Comparison of ENCODE assay signal across 17 cellular contexts in genomic region chr7:111126987-111127386, GRCh38. TPM values are rescaled to one million over a fixed set of nuclear protein-coding genes. Genes with fewer than 3 reads are reported as not detected.
A peak's percentile ranks its signal among the peaks of the same experiment; 100 is the strongest.
DNase-seq lines count a peak whose midpoint lies in the region; ATAC-seq, FAIRE-seq and TF ChIP-seq lines count a peak whose summit lies in the region.
"Had no signal": no experiment of that assay in that cellular context is flagged by ENCODE, and none has a peak within 500 bp of the region (broad histone marks: within the 10 kb centered on the region; RNA-seq: fewer than 3 reads in every experiment).

No MANE protein-coding gene starts in this region.

- TF ChIP-seq CTCF in GM12878 (IDR thresholded peaks at IDR 0.05 in 2 of 3, conservative IDR thresholded peaks at IDR 0.05 in 1 of 3; ENCODE audit: control insufficient read depth in 2 of 3, extremely low read depth in 1 of 3, insufficient read depth in 1 of 3, low read depth in 3 of 3, low read length in 3 of 3) (no peak), WERI-Rb-1 (IDR thresholded peaks at IDR 0.05; ENCODE audit: low read depth, low read length) (no peak)

- H3K4me2 ChIP-seq in GM12878 (ENCODE audit: control insufficient read depth, insufficient read depth) = no peak overlapping the region
- H3K4me2 ChIP-seq: BLaER1 treated with 17β-estradiol and CSF1 and Interleukin-3, amounts not matched to agents 10 nM and 100 nM had no signal

- no peaks in the 10 kb centered on the region for H3K79me2 ChIP-seq in GM12878 (ENCODE audit: control insufficient read depth, insufficient read depth, low read length)

- H3K9me3 ChIP-seq in GM12878 (replicated peaks; ENCODE audit: control insufficient read depth, insufficient read depth, low read length) = no peaks in the 10 kb centered on the region
- no peaks in the 10 kb centered on the region for H3K9me3 ChIP-seq in WERI-Rb-1 (ENCODE audit: severe bottlenecking)
- H3K9me3 ChIP-seq: BLaER1 treated with 17β-estradiol and CSF1 and Interleukin-3, amounts not matched to agents 10 nM and 100 nM; heart right ventricle; lower lobe of right lung; SJCRH30; uterus had no signal

- no peak overlapping the region for H2AFZ ChIP-seq in GM12878 (ENCODE audit: control insufficient read depth, low read depth, low read length)

- H3K27ac ChIP-seq in GM12878 (ENCODE audit: control insufficient read depth, insufficient read depth) = no peak overlapping the region
- H3K27ac ChIP-seq in WERI-Rb-1 = no peak overlapping the region
- H3K27ac ChIP-seq: BLaER1 treated with 17β-estradiol and CSF1 and Interleukin-3, amounts not matched to agents 10 nM and 100 nM; heart right ventricle; lower lobe of right lung; SJCRH30; uterus had no signal

- no peaks in the 10 kb centered on the region for H4K20me1 ChIP-seq in GM12878 (ENCODE audit: control insufficient read depth, insufficient read depth)
- H4K20me1 ChIP-seq: BLaER1 treated with 17β-estradiol and CSF1 and Interleukin-3, amounts not matched to agents 10 nM and 100 nM had no signal

- DNase-seq in ELR (ENCODE audit: low read depth) (peak; percentile 54), NCI-H226 (peak; percentile 58), GM12878 (ENCODE audit: low read depth, low spot score) (no peak), kidney tubule cell (ENCODE audit: low spot score) (peak; percentile 9), WERI-Rb-1 (no peak), T1000 (lab: John Stamatoyannopoulos, UW) (no peak)
- DNase-seq: activated naive CD4-positive, alpha-beta T cell; heart right ventricle; lower lobe of right lung; MM.1S; SJCRH30; stimulated activated naive CD8-positive, alpha-beta T cell treated with anti-CD3 and anti-CD28 coated beads, Interleukin-15, Interleukin-2, amounts not matched to agents 100 U/mL and 50 U/mL, for 24 hours; uterus had no signal

- WGBS in GM12878 (ENCODE audit: insufficient coverage, insufficient replicate concordance, low lambda C conversion rate, missing lambda C conversion rate) = 66% methylated on average over 3 of the region's 3 CpGs

- no peak for TF ChIP-seq POLR2A in GM12878 (IDR thresholded peaks at IDR 0.05; ENCODE audit: low read depth, low read length)

- RAD21 ChIA-PET in GM12878 (lab: Charles Lee; ENCODE audit: unreplicated experiment) = interaction anchor here (0.7 kb wide), 1 partner anchor 11 kb away, joined by 5 read pairs; no protein-coding TSS in a partner anchor

- intact Hi-C loops in GM12878 (cut with micrococcal nuclease; ENCODE audit: unreplicated experiment) = no loop called here

- no peak overlapping the region for H3K4me3 ChIP-seq in GM12878
- no peak overlapping the region for H3K4me3 ChIP-seq in WERI-Rb-1 (ENCODE audit: low read depth, low read length)
- H3K4me3 ChIP-seq: BLaER1 treated with 17β-estradiol and CSF1 and Interleukin-3, amounts not matched to agents 10 nM and 100 nM; heart right ventricle; lower lobe of right lung; SJCRH30; uterus had no signal

- no peaks in the 10 kb centered on the region for H3K27me3 ChIP-seq in GM12878 (replicated peaks in 1 of 2; ENCODE audit: control insufficient read depth in 2 of 2, insufficient read depth in 2 of 2, low read length in 1 of 2)
- no peaks in the 10 kb centered on the region for H3K27me3 ChIP-seq in WERI-Rb-1 (ENCODE audit: insufficient read depth, low read depth, severe bottlenecking)
- H3K27me3 ChIP-seq: BLaER1 treated with 17β-estradiol and CSF1 and Interleukin-3, amounts not matched to agents 10 nM and 100 nM; heart right ventricle; SJCRH30; uterus had no signal

- ATAC-seq in GM12878 (no peak), GM19324 (IDR thresholded peaks at IDR 0.05; ENCODE audit: low FRiP score, unreplicated experiment) (no peak), HG03280 (IDR thresholded peaks at IDR 0.05; ENCODE audit: unreplicated experiment) (no peak)
- ATAC-seq: heart right ventricle; lower lobe of right lung; sciatic nerve; stimulated activated naive CD8-positive, alpha-beta T cell treated with anti-CD3 and anti-CD28 coated beads, Interleukin-15, Interleukin-2, amounts not matched to agents 100 U/mL and 50 U/mL, for 24 hours had no signal

- no peaks in the 10 kb centered on the region for H3K4me1 ChIP-seq in GM12878 (ENCODE audit: control insufficient read depth, insufficient read depth, low read length)
- H3K4me1 ChIP-seq: BLaER1 treated with 17β-estradiol and CSF1 and Interleukin-3, amounts not matched to agents 10 nM and 100 nM; heart right ventricle; lower lobe of right lung; SJCRH30; uterus had no signal

- no peak for TF ChIP-seq RAD21 in GM12878 (IDR thresholded peaks at IDR 0.05; ENCODE audit: insufficient read depth, low read depth, low read length)

- POLR2A ChIA-PET in GM12878 (lab: Charles Lee) = no interaction called here

- no peak for TF ChIP-seq EP300 in GM12878 (IDR thresholded peaks at IDR 0.05; ENCODE audit: borderline replicate concordance in 1 of 2, control insufficient read depth in 1 of 2, low read depth in 2 of 2, low read length in 2 of 2)

- in situ Hi-C loops in GM12878 (cut with MboI) = no loop called here

- no peaks in the 10 kb centered on the region for H3K36me3 ChIP-seq in GM12878 (ENCODE audit: control insufficient read depth in 2 of 2, insufficient read depth in 2 of 2, low read length in 1 of 2)
- no peaks in the 10 kb centered on the region for H3K36me3 ChIP-seq in WERI-Rb-1
- H3K36me3 ChIP-seq: BLaER1 treated with 17β-estradiol and CSF1 and Interleukin-3, amounts not matched to agents 10 nM and 100 nM; heart right ventricle; lower lobe of right lung; uterus had no signal

- BruUV-seq in GM12878 (replicated peaks; lab: Mats Ljungman, UMichigan) = no TSS peak

- SMC1A ChIA-PET in GM12878 (lab: Charles Lee; ENCODE audit: uncharacterized antibody, unreplicated experiment) = interaction anchor here (1.0 to 4.9 kb wide), 3 partner anchors 11 to 139 kb away, joined by 3 to 25 read pairs (median 4); no protein-coding TSS in a partner anchor

- no peak overlapping the region for H3K9ac ChIP-seq in GM12878 (ENCODE audit: control insufficient read depth, insufficient read depth, low read length)
- H3K9ac ChIP-seq: BLaER1 treated with 17β-estradiol and CSF1 and Interleukin-3, amounts not matched to agents 10 nM and 100 nM had no signal

- FAIRE-seq in GM12878 (lab: Jason Lieb, UNC) = no peak

- CTCF ChIA-PET in GM12878 (lab: Yijun Ruan, JAX) = interaction anchor here (1.4 to 2.3 kb wide), 3 partner anchors 16 to 603 kb away, joined by 4 to 9 read pairs (median 5); no protein-coding TSS in a partner anchor

TF ChIP-seq in GM12878, 131 proteins besides CTCF, POLR2A, EP300 and RAD21:
- TF ChIP-seq REST (IDR thresholded peaks at IDR 0.05; ENCODE audit: low read depth, low read length) (0 out of 2 replicates have a peak, but pooled peaks have one; percentile 31), PAX5 (IDR thresholded peaks at IDR 0.05; ENCODE audit: borderline replicate concordance, low read depth, low read length) (no peak)

RNA-seq across cellular contexts. Expression of gene LRRN3, which starts 36.1 kb away (rescaled TPM):
- not detected in 2 replicates for total RNA-seq in GM12878 (2013; cell fraction: nucleolus; rRNA removed)
- total RNA-seq in GM12878 (2014; rRNA removed) (0.11 TPM in 2 replicates), GM12878 (2014; rRNA removed; fragmentation: Illumina TruSeq; extraction: Trizol) (0.04 and 0.05 TPM in 2 replicates), GM12878 (2021) (0.08 and 0.18 TPM in 2 replicates)
- polyA plus RNA-seq in GM12878 (2011; ENCODE audit: low read depth) = 0.07 TPM
- polyA plus RNA-seq in GM12878 (2011; rRNA removed) (not detected in 2 replicates), GM12878 (2014; fragmentation: Illumina TruSeq; extraction: Trizol) (0.06 TPM in 1 of 2 replicates, not detected in the other), GM12878 (2014; fragmentation: Nextera tagmentation; extraction: Ambion mirVana) (under 1 TPM; 0.02 to 0.16 TPM), GM12878 (2014; rRNA removed) (0.03 TPM in 1 of 2 replicates, not detected in the other), GM12878 (2016; fragmentation: Nextera tagmentation; extraction: Ambion mirVana) (under 1 TPM in 1 of 2 experiments, not detected in 1; 0.24 TPM)
- polyA plus RNA-seq in GM12878 (2011; cell fraction: cytosol; rRNA removed) = not detected in 2 replicates
- polyA plus RNA-seq in GM12878 (2011; cell fraction: nucleus; rRNA removed) = not detected in 2 replicates
- polyA plus RNA-seq in GM12878 (2012) = 0.05 and 0.06 TPM in 2 replicates
- not detected in 2 replicates for polyA minus RNA-seq in GM12878 (2011; rRNA and poly(A)+ RNA removed)
- polyA minus RNA-seq in GM12878 (2011; cell fraction: cytosol; rRNA and poly(A)+ RNA removed) = not detected in 2 replicates
- not detected in 2 replicates for polyA minus RNA-seq in GM12878 (2011; cell fraction: nucleus; rRNA and poly(A)+ RNA removed)

Comparison
In these comparisons a context has a peak if more than half of its experiments do, and no peak if none do; other contexts are left out.
1. DNase-seq: peak in ELR (single experiment), NCI-H226 (single experiment) and kidney tubule cell (single experiment); none in GM12878 (single experiment), WERI-Rb-1 (single experiment) and T1000 (single experiment).